Comparison of ENCODE assay signal across 7 cellular contexts in genomic region chr1:184336-184686, GRCh38.
A peak's percentile ranks its signal among the peaks of the same experiment; 100 is the strongest.
DNase-seq lines count a peak whose midpoint lies in the region; ATAC-seq, FAIRE-seq and TF ChIP-seq lines count a peak whose summit lies in the region.
"Not testable (repeated sequence)": the region's sequence is repeated elsewhere in the genome, so short reads cannot be mapped to it uniquely, and the experiment has no call there.

No MANE protein-coding gene starts in this region.

- not testable (repeated sequence) for ATAC-seq in Right ventricle myocardium superior (ENCODE audit: poor library complexity); sciatic nerve

- H3K27ac ChIP-seq in astrocyte (ENCODE audit: low read depth, low read length); tibial artery: not testable (repeated sequence)

- not testable (repeated sequence) for TF ChIP-seq POLR2A in lower leg skin (IDR thresholded peaks at IDR 0.05)

- not testable (repeated sequence) for H2AFZ ChIP-seq in astrocyte (ENCODE audit: low read depth, low read length)

- not testable (repeated sequence) for H3K9me3 Mint-ChIP-seq in activated T-cell treated with anti-CD3 and anti-CD28 coated beads, Interleukin-2, amount 50 U/mL, for 24 hours; astrocyte (ENCODE audit: unreplicated experiment); nephron

- H3K9ac ChIP-seq in astrocyte (ENCODE audit: low read length) = not testable (repeated sequence)

- H3K79me2 ChIP-seq in astrocyte (ENCODE audit: insufficient read depth, low read length) = not testable (repeated sequence)

- TF ChIP-seq CTCF in astrocyte (IDR thresholded peaks at IDR 0.05; ENCODE audit: insufficient read depth, low read depth, low read length); lower leg skin (IDR thresholded peaks at IDR 0.05); nephron (IDR thresholded peaks at IDR 0.05; ENCODE audit: unreplicated experiment in 3 of 3); tibial artery (IDR thresholded peaks at IDR 0.05): not testable (repeated sequence)

- intact Hi-C loops in Right ventricle myocardium superior (cut with DNase I); lower leg skin (cut with DNase I; ENCODE audit: low total_unique reads); sciatic nerve (cut with DNase I); tibial artery (cut with DNase I; ENCODE audit: low total_unique reads): not testable (repeated sequence)

- H3K36me3 Mint-ChIP-seq in activated T-cell treated with anti-CD3 and anti-CD28 coated beads, Interleukin-2, amount 50 U/mL, for 24 hours (ENCODE audit: low read depth); astrocyte (ENCODE audit: low read depth, unreplicated experiment); nephron (ENCODE audit: low read depth): not testable (repeated sequence)

- not testable (repeated sequence) for H3K4me1 Mint-ChIP-seq in activated T-cell treated with anti-CD3 and anti-CD28 coated beads, Interleukin-2, amount 50 U/mL, for 24 hours (ENCODE audit: low read depth); astrocyte (ENCODE audit: low read depth, unreplicated experiment); nephron

- not testable (repeated sequence) for H3K4me3 Mint-ChIP-seq in activated T-cell treated with anti-CD3 and anti-CD28 coated beads, Interleukin-2, amount 50 U/mL, for 24 hours; astrocyte (ENCODE audit: unreplicated experiment)
- H3K4me3 Mint-ChIP-seq in nephron = peak overlapping the region in 1 of 3 experiments; percentile 48

- not testable (repeated sequence) for H3K36me3 ChIP-seq in astrocyte (ENCODE audit: insufficient read depth, low read length)
- peaks cover 5 to 11% (median 10%) of the 10 kb centered on the region in 3 donors for H3K36me3 ChIP-seq in tibial artery

- peak; percentile 33 for DNase-seq in activated T-cell treated with anti-CD3 and anti-CD28 coated beads, Interleukin-2, amount 50 U/mL, for 24 hours
- not testable (repeated sequence) for DNase-seq in astrocyte (ENCODE audit: low read depth)
- peak; percentile 6 for DNase-seq in Right ventricle myocardium superior
- peak; percentile 27 to 80 for DNase-seq in lower leg skin (ENCODE audit: low spot score in 2 of 2)
- peak; percentile 47 for DNase-seq in sciatic nerve (ENCODE audit: low spot score)
- peak; percentile 22 to 65 for DNase-seq in tibial artery

- not testable (repeated sequence) for H3K27ac Mint-ChIP-seq in activated T-cell treated with anti-CD3 and anti-CD28 coated beads, Interleukin-2, amount 50 U/mL, for 24 hours
- peak overlapping the region; percentile 41 for H3K27ac Mint-ChIP-seq in astrocyte (ENCODE audit: unreplicated experiment)
- H3K27ac Mint-ChIP-seq in nephron = peak overlapping the region in 2 of 3 experiments; percentile 71 to 85

- not testable (repeated sequence) for FAIRE-seq in astrocyte (lab: Jason Lieb, UNC)

- not testable (repeated sequence) for H4K20me1 ChIP-seq in astrocyte (ENCODE audit: insufficient read depth, low read length)

- not testable (repeated sequence) for H3K27me3 Mint-ChIP-seq in activated T-cell treated with anti-CD3 and anti-CD28 coated beads, Interleukin-2, amount 50 U/mL, for 24 hours; astrocyte (ENCODE audit: low read depth, unreplicated experiment); nephron (ENCODE audit: low read depth)

- H3K4me3 ChIP-seq in astrocyte (ENCODE audit: insufficient read depth, low read depth, low read length); lower leg skin (ENCODE audit: low read depth, poor library complexity, severe bottlenecking); tibial artery: not testable (repeated sequence)

- WGBS in lower leg skin, 2 donors = 36% methylated on average over 2 of the region's 3 CpGs; no CpG with 5 or more reads in 1 of the 2 donors

- H3K9me3 ChIP-seq in astrocyte (ENCODE audit: insufficient read depth, low read depth, low read length); tibial artery: not testable (repeated sequence)

- not testable (repeated sequence) for H3K4me1 ChIP-seq in astrocyte (ENCODE audit: insufficient read depth, low read length); tibial artery

- not testable (repeated sequence) for H3K27me3 ChIP-seq in astrocyte (ENCODE audit: insufficient read depth, low read length); tibial artery

- H3K4me2 ChIP-seq in astrocyte (ENCODE audit: low read length) = not testable (repeated sequence)
